In genomic region chr3:14126017-14126902, GRCh38 we compare ENCODE assay signal across 8 cellular contexts.
DNase-seq lines count a peak whose midpoint lies in the region; ATAC-seq lines count a peak whose summit lies in the region.

No MANE protein-coding gene starts in this region.

- DNase-seq in T-helper 1 cell = no peak
- DNase-seq in MV-4-11 (lab: John Stamatoyannopoulos, UW) = no peak

- no peak overlapping the region for H3K27ac ChIP-seq in iPS-20b (ENCODE audit: low read length)
- peak overlapping the region; percentile 92 for H3K27ac ChIP-seq in stomach smooth muscle (ENCODE audit: low read length)

- H3K36me3 ChIP-seq in iPS-20b (ENCODE audit: insufficient read depth, low read depth, low read length) (peaks cover 37% of the 10 kb centered on the region), stomach smooth muscle (ENCODE audit: control insufficient read depth in 2 of 2, insufficient read depth in 2 of 2, low read length in 2 of 2) (peaks cover 19 to 38% of the 10 kb centered on the region in 2 donors)

- peak overlapping the region; percentile 96 for H3K4me3 Mint-ChIP-seq in T-helper 1 cell treated with Interleukin-12 subunit alpha and Interleukin-12 subunit beta and Interleukin-4 antibody, amounts not matched to agents 30 μg/mL and 1 μg/mL, for 36 hours
- peak overlapping the region; percentile 97 for H3K4me3 Mint-ChIP-seq in activated naive CD8-positive, alpha-beta T cell

- H3K36me3 Mint-ChIP-seq in T-helper 1 cell treated with Interleukin-12 subunit alpha and Interleukin-12 subunit beta and Interleukin-4 antibody, amounts not matched to agents 30 μg/mL and 1 μg/mL, for 36 hours (ENCODE audit: low read depth) = peaks cover 41% of the 10 kb centered on the region
- peaks cover 23% of the 10 kb centered on the region for H3K36me3 Mint-ChIP-seq in activated naive CD8-positive, alpha-beta T cell

- H3K27me3 ChIP-seq in iPS-20b (ENCODE audit: insufficient read depth, low read length) = no peaks in the 10 kb centered on the region
- no peaks in the 10 kb centered on the region for H3K27me3 ChIP-seq in stomach smooth muscle (ENCODE audit: control insufficient read depth in 1 of 2, insufficient read depth in 2 of 2, low read length in 2 of 2)

- peaks cover 28% of the 10 kb centered on the region for H3K4me1 ChIP-seq in iPS-20b (ENCODE audit: insufficient read depth, low read length)
- peaks cover 35% of the 10 kb centered on the region for H3K4me1 ChIP-seq in stomach smooth muscle (ENCODE audit: control insufficient read depth, insufficient read depth, low read length)

- peak overlapping the region; percentile 84; the same call in 1 of the 2 replicates for H3K9ac ChIP-seq in iPS-20b (ENCODE audit: low read depth, low read length)
- H3K9ac ChIP-seq in stomach smooth muscle (ENCODE audit: low read length in 2 of 2) = peak overlapping the region; percentile 89 to 96

- peaks cover 56% of the 10 kb centered on the region for H3K4me1 Mint-ChIP-seq in T-helper 1 cell treated with Interleukin-12 subunit alpha and Interleukin-12 subunit beta and Interleukin-4 antibody, amounts not matched to agents 30 μg/mL and 1 μg/mL, for 36 hours (ENCODE audit: low read depth)
- peaks cover 52% of the 10 kb centered on the region for H3K4me1 Mint-ChIP-seq in activated naive CD8-positive, alpha-beta T cell (ENCODE audit: low read depth)

- ATAC-seq in HG02938 (IDR thresholded peaks at IDR 0.05; ENCODE audit: unreplicated experiment) = no peak
- no peak for ATAC-seq in GM21360 (IDR thresholded peaks at IDR 0.05; ENCODE audit: unreplicated experiment)

- H3K27ac Mint-ChIP-seq in T-helper 1 cell treated with Interleukin-12 subunit alpha and Interleukin-12 subunit beta and Interleukin-4 antibody, amounts not matched to agents 30 μg/mL and 1 μg/mL, for 36 hours = peak overlapping the region; percentile 92
- peak overlapping the region; percentile 84 for H3K27ac Mint-ChIP-seq in activated naive CD8-positive, alpha-beta T cell

- H3K9me3 ChIP-seq in iPS-20b (ENCODE audit: insufficient read depth, low read depth, low read length) = no peaks in the 10 kb centered on the region
- no peaks in the 10 kb centered on the region for H3K9me3 ChIP-seq in stomach smooth muscle (ENCODE audit: control insufficient read depth in 2 of 2, low read length in 2 of 2)

- no peaks in the 10 kb centered on the region for H3K9me3 Mint-ChIP-seq in T-helper 1 cell treated with Interleukin-12 subunit alpha and Interleukin-12 subunit beta and Interleukin-4 antibody, amounts not matched to agents 30 μg/mL and 1 μg/mL, for 36 hours
- H3K9me3 Mint-ChIP-seq in activated naive CD8-positive, alpha-beta T cell (ENCODE audit: low read depth) = no peaks in the 10 kb centered on the region

- H3K4me3 ChIP-seq in iPS-20b (ENCODE audit: low read length) (peak overlapping the region; percentile 89), stomach smooth muscle (ENCODE audit: low read length in 2 of 2) (peak overlapping the region; percentile 74 to 98)

- no peaks in the 10 kb centered on the region for H3K27me3 Mint-ChIP-seq in T-helper 1 cell treated with Interleukin-12 subunit alpha and Interleukin-12 subunit beta and Interleukin-4 antibody, amounts not matched to agents 30 μg/mL and 1 μg/mL, for 36 hours (ENCODE audit: low read depth)
- no peaks in the 10 kb centered on the region for H3K27me3 Mint-ChIP-seq in activated naive CD8-positive, alpha-beta T cell
